ENCODE assay signal across 4 cellular contexts in the genomic region with DNA sequence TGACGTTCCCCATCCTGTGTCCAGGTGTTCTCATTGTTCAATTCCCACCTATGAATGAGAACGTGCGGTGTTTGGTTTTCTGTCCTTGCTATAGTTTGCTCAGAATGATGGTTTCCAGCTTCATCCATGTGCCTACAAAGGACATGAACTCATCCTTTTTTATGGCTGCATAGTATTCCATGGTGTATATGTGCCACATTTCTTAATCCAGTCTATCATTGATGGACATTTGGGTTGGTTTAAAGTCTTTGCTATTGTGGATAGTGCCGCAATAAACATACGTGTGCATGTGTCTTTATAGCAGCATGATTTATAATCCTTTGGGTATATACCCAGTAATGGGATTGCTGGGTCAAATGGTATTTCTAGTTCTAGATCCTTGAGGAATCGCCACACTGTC. TPM values are rescaled to one million over a fixed set of nuclear protein-coding genes. Genes with fewer than 3 reads are reported as not detected.
"Had no signal": no experiment of that assay in that cellular context is flagged by ENCODE, and none has a peak within 500 bp of the region (broad histone marks: within the 10 kb centered on the region; RNA-seq: fewer than 3 reads in every experiment).

No MANE protein-coding gene starts in this region.

RNA-seq across cellular contexts. Expression of gene CTXND2, which starts 41.8 kb away (rescaled TPM):
- total RNA-seq: LHCN-M2, M059J, MCF 10A, NCI-H460 had no signal

RNA-seq across cellular contexts. Expression of gene ANXA9, which starts 53.3 kb away (rescaled TPM):
- total RNA-seq: LHCN-M2 had no signal
